Comparison of ENCODE assay signal across 2 cellular contexts in genomic region chr1:65063025-65063424, GRCh38.
TF ChIP-seq lines count a peak whose summit lies in the region.

No MANE protein-coding gene starts in this region.

TF ChIP-seq in SK-N-SH treated with all-trans-retinoic acid at 6 μM for 48 hours, 23 proteins besides CTCF, POLR2A, EP300 and RAD21 (continued from another document):
- no peak for TF ChIP-seq CREB5 (CRISPR knock-in tag; IDR thresholded peaks at IDR 0.05; ENCODE audit: low read depth)
- TF ChIP-seq OSR1 (CRISPR knock-in tag; IDR thresholded peaks at IDR 0.05): no peak
- no peak for TF ChIP-seq ZFP3 (CRISPR knock-in tag; IDR thresholded peaks at IDR 0.05)
- no peak for TF ChIP-seq ARNTL (CRISPR knock-in tag; IDR thresholded peaks at IDR 0.05; ENCODE audit: borderline replicate concordance, low read depth)

TF ChIP-seq in GM12878, 131 proteins besides CTCF, POLR2A, EP300 and RAD21 (continued from another document):
- TF ChIP-seq SKIL (IDR thresholded peaks at IDR 0.05; ENCODE audit: low read depth, poor library complexity, severe bottlenecking): no peak
